Comparison of ENCODE assay signal across 17 cellular contexts in genomic region chr2:237431856-237432255, GRCh38. TPM values are rescaled to one million over a fixed set of nuclear protein-coding genes. Genes with fewer than 3 reads are reported as not detected.
DNase-seq lines count a peak whose midpoint lies in the region; ATAC-seq and TF ChIP-seq lines count a peak whose summit lies in the region.
"Had no signal": no experiment of that assay in that cellular context is flagged by ENCODE, and none has a peak within 500 bp of the region (broad histone marks: within the 10 kb centered on the region; RNA-seq: fewer than 3 reads in every experiment).

No MANE protein-coding gene starts in this region.

- H3K4me3 Mint-ChIP-seq in activated T-cell treated with anti-CD3 and anti-CD28 coated beads, Interleukin-2, amount 50 U/mL, for 4 hours, result peak overlapping the region; percentile 87
- H3K4me3 Mint-ChIP-seq in central memory CD8-positive, alpha-beta T cell, result peak overlapping the region; percentile 66
- no peak overlapping the region for H3K4me3 Mint-ChIP-seq in GM23338
- H3K4me3 Mint-ChIP-seq: neural progenitor cell had no signal

- peaks cover 97% of the 10 kb centered on the region for H3K4me1 Mint-ChIP-seq in activated T-cell treated with anti-CD3 and anti-CD28 coated beads, Interleukin-2, amount 50 U/mL, for 4 hours (ENCODE audit: low read depth)
- peaks cover 84% of the 10 kb centered on the region for H3K4me1 Mint-ChIP-seq in central memory CD8-positive, alpha-beta T cell
- H3K4me1 Mint-ChIP-seq in GM23338, result peaks cover 15% of the 10 kb centered on the region

- no peak overlapping the region for H3K4me3 ChIP-seq in PC-9
- no peak overlapping the region for H3K4me3 ChIP-seq in osteoblast (ENCODE audit: insufficient read depth, low read length)
- H3K4me3 ChIP-seq in GM23338, result no peak overlapping the region
- H3K4me3 ChIP-seq: dorsolateral prefrontal cortex, neural progenitor cell, right atrium auricular region, upper lobe of left lung had no signal

- H3K4me2 ChIP-seq in PC-9 (peak overlapping the region; percentile 68), osteoblast (ENCODE audit: insufficient read depth, low read length) (peak overlapping the region; percentile 73), GM23338 (no peak overlapping the region)
- H3K4me2 ChIP-seq: neural progenitor cell had no signal

- H3K9me3 ChIP-seq in PC-9 (ENCODE audit: insufficient read depth, low read depth), result 0 out of 2 replicates have a peak, but pooled peaks cover 4% of the 10 kb centered on the region
- no peaks in the 10 kb centered on the region for H3K9me3 ChIP-seq in osteoblast (ENCODE audit: low read depth, low read length)
- H3K9me3 ChIP-seq: right atrium auricular region, upper lobe of left lung had no signal

- H3K36me3 ChIP-seq in PC-9 (ENCODE audit: low read depth), result no peaks in the 10 kb centered on the region
- H3K36me3 ChIP-seq in osteoblast (ENCODE audit: insufficient read depth, low read length), result no peaks in the 10 kb centered on the region
- no peaks in the 10 kb centered on the region for H3K36me3 ChIP-seq in GM23338 (ENCODE audit: insufficient read depth)
- H3K36me3 ChIP-seq: neural progenitor cell, right atrium auricular region, upper lobe of left lung had no signal

- peak overlapping the region; percentile 72 for H3K27ac Mint-ChIP-seq in central memory CD8-positive, alpha-beta T cell (ENCODE audit: low read depth)
- H3K27ac Mint-ChIP-seq in GM23338, result no peak overlapping the region
- H3K27ac Mint-ChIP-seq: neural progenitor cell had no signal

- POLR2A ChIA-PET in PC-9 (lab: Charles Lee; ENCODE audit: unreplicated experiment), result no interaction called here

- peaks cover 27% of the 10 kb centered on the region for H3F3A ChIP-seq in PC-9 (ENCODE audit: insufficient read depth, low read depth)
- H3F3A ChIP-seq in GM23338 (replicated peaks; ENCODE audit: low read depth), result no peaks in the 10 kb centered on the region

- H4K20me1 ChIP-seq in PC-9 (ENCODE audit: insufficient read depth) (no peaks in the 10 kb centered on the region), osteoblast (ENCODE audit: insufficient read depth, low read length) (no peaks in the 10 kb centered on the region), GM23338 (replicated peaks; ENCODE audit: insufficient read depth) (no peaks in the 10 kb centered on the region)

- no peak for ATAC-seq in activated T-cell treated with anti-CD3 and anti-CD28 coated beads, Interleukin-2, amount 50 U/mL, for 4 hours
- ATAC-seq in central memory CD8-positive, alpha-beta T cell (replicated peaks; ENCODE audit: extremely low read depth, poor library complexity, severe bottlenecking), result no peak
- no peak for ATAC-seq in HG02885 (IDR thresholded peaks at IDR 0.05; ENCODE audit: poor library complexity, unreplicated experiment)
- ATAC-seq in GM23338, result no peak

- H3K9me3 Mint-ChIP-seq in activated T-cell treated with anti-CD3 and anti-CD28 coated beads, Interleukin-2, amount 50 U/mL, for 4 hours, result no peaks in the 10 kb centered on the region
- no peaks in the 10 kb centered on the region for H3K9me3 Mint-ChIP-seq in central memory CD8-positive, alpha-beta T cell
- no peaks in the 10 kb centered on the region for H3K9me3 Mint-ChIP-seq in GM23338

- H3K36me3 Mint-ChIP-seq in activated T-cell treated with anti-CD3 and anti-CD28 coated beads, Interleukin-2, amount 50 U/mL, for 4 hours (ENCODE audit: insufficient read depth), result peaks cover 4% of the 10 kb centered on the region
- H3K36me3 Mint-ChIP-seq in central memory CD8-positive, alpha-beta T cell (ENCODE audit: insufficient read depth), result peaks cover 12% of the 10 kb centered on the region
- H3K36me3 Mint-ChIP-seq in GM23338 (ENCODE audit: low read depth), result no peaks in the 10 kb centered on the region
- H3K36me3 Mint-ChIP-seq: neural progenitor cell had no signal

- TF ChIP-seq CTCF in PC-9 (conservative IDR thresholded peaks at IDR 0.05), result no peak
- no peak for TF ChIP-seq CTCF in osteoblast (IDR thresholded peaks at IDR 0.05; ENCODE audit: extremely low read depth, low read depth, low read length)
- TF ChIP-seq CTCF in GM23338 (conservative IDR thresholded peaks at IDR 0.05; ENCODE audit: low read depth in 2 of 2), result no peak

- peaks cover 34% of the 10 kb centered on the region for H3K4me1 ChIP-seq in PC-9 (replicated peaks; ENCODE audit: insufficient read depth)
- peaks cover 65% of the 10 kb centered on the region for H3K4me1 ChIP-seq in osteoblast (ENCODE audit: insufficient read depth, low read length)
- peaks cover 4% of the 10 kb centered on the region; the same call in 1 of the 2 replicates for H3K4me1 ChIP-seq in GM23338 (ENCODE audit: insufficient read depth)
- H3K4me1 ChIP-seq: neural progenitor cell had no signal

- no peaks in the 10 kb centered on the region for H3K79me2 ChIP-seq in PC-9 (ENCODE audit: low read depth)
- no peaks in the 10 kb centered on the region for H3K79me2 ChIP-seq in osteoblast (ENCODE audit: insufficient read depth, low read length)
- H3K79me2 ChIP-seq in GM23338 (replicated peaks; ENCODE audit: insufficient read depth), result no peaks in the 10 kb centered on the region

- BruUV-seq in PC-9 (replicated peaks; lab: Mats Ljungman, UMichigan), result no TSS peak

- intact Hi-C loops in PC-9 (cut with micrococcal nuclease; ENCODE audit: unreplicated experiment), result loop anchor here (2.0 kb wide), 1 partner anchor 33 kb away; no protein-coding TSS in a partner anchor

- no peaks in the 10 kb centered on the region for H3K27me3 ChIP-seq in PC-9 (ENCODE audit: insufficient read depth, low read depth)
- H3K27me3 ChIP-seq in osteoblast (ENCODE audit: insufficient read depth, low read length), result no peaks in the 10 kb centered on the region
- H3K27me3 ChIP-seq in GM23338 (ENCODE audit: insufficient read depth), result no peaks in the 10 kb centered on the region
- H3K27me3 ChIP-seq: neural progenitor cell, right atrium auricular region, upper lobe of left lung had no signal

- H2AFZ ChIP-seq in PC-9 (no peak overlapping the region), osteoblast (ENCODE audit: low read length) (no peak overlapping the region), GM23338 (no peak overlapping the region)
- H2AFZ ChIP-seq: neural progenitor cell had no signal

- H3K9me2 ChIP-seq in PC-9 (ENCODE audit: insufficient read depth) (no peaks in the 10 kb centered on the region), GM23338 (ENCODE audit: insufficient read depth) (0 out of 2 replicates have a peak, but pooled peaks cover 4% of the 10 kb centered on the region)

- DNase-seq in activated T-cell treated with anti-CD3 and anti-CD28 coated beads, Interleukin-2, amount 50 U/mL, for 4 hours, result no peak
- no peak for DNase-seq in activated T-cell treated with anti-CD3 and anti-CD28 coated beads, Interleukin-2, amount 50 U/mL, for 1 hour
- no peak for DNase-seq in PC-9
- no peak for DNase-seq in central memory CD8-positive, alpha-beta T cell (ENCODE audit: low spot score in 2 of 2)
- no peak for DNase-seq in osteoblast (ENCODE audit: insufficient read length, low spot score, missing footprints)
- no peak for DNase-seq in T-helper 9 cell
- no peak for DNase-seq in GM23338 (ENCODE audit: low spot score)
- DNase-seq: activated CD4-positive, CD25-positive, alpha-beta regulatory T cell; dorsolateral prefrontal cortex; NCI-H1694; NCI-H446; stimulated activated CD4-positive, alpha-beta T cell treated with anti-CD3 and anti-CD28 coated beads, Interleukin-4, amount 100 ng/mL, for 1 hour; upper lobe of left lung had no signal

- H3K27me3 Mint-ChIP-seq in activated T-cell treated with anti-CD3 and anti-CD28 coated beads, Interleukin-2, amount 50 U/mL, for 4 hours (ENCODE audit: low read depth), result no peaks in the 10 kb centered on the region
- H3K27me3 Mint-ChIP-seq in central memory CD8-positive, alpha-beta T cell, result no peaks in the 10 kb centered on the region
- H3K27me3 Mint-ChIP-seq in GM23338 (ENCODE audit: insufficient read depth, low read depth, poor library complexity), result peaks cover 10% of the 10 kb centered on the region

- H3K27ac ChIP-seq in PC-9, result peak overlapping the region; percentile 76
- H3K27ac ChIP-seq in osteoblast (ENCODE audit: low read depth, low read length), result peak overlapping the region; percentile 100
- no peak overlapping the region for H3K27ac ChIP-seq in GM23338 (ENCODE audit: low read depth)
- H3K27ac ChIP-seq: neural progenitor cell had no signal

- CTCF ChIA-PET in PC-9 (lab: Charles Lee), result interaction anchor here (1.3 kb wide), 1 partner anchor 10 kb away, joined by 8 read pairs; no protein-coding TSS in a partner anchor

TF ChIP-seq in GM23338, 12 proteins besides CTCF, POLR2A, EP300 and RAD21 (continues in another document):
- no peak for TF ChIP-seq STAT1 (IDR thresholded peaks at IDR 0.05; ENCODE audit: unreplicated experiment)
- TF ChIP-seq NANOG (IDR thresholded peaks at IDR 0.05; ENCODE audit: borderline replicate concordance), result no peak
- no peak for TF ChIP-seq ETS1 (IDR thresholded peaks at IDR 0.05)

RNA-seq across cellular contexts. Expression of gene COL6A3, which starts 17.9 kb away (rescaled TPM):
- 10 to 100 TPM; 19.2 to 33.2 (median 19.4) TPM for total RNA-seq in activated T-cell treated with anti-CD3 and anti-CD28 coated beads, Interleukin-2, amount 50 U/mL, for 4 hours
- 0.57 and 0.75 TPM in 2 replicates for total RNA-seq in PC-9 (2021)
- 4,017 and 4,247 TPM in 2 replicates for total RNA-seq in osteoblast
- total RNA-seq in GM23338 (2014; rRNA removed; shearing (Covaris generic)), result 7.3 and 8.7 TPM in 2 replicates
- polyA plus RNA-seq in GM23338 (2016; fragmentation: Nextera tagmentation; extraction: Ambion mirVana), result 1.2 TPM in 2 replicates
- total RNA-seq: OCI-LY7 had no signal

RNA-seq across cellular contexts. Expression of gene MLPH, which starts 55.2 kb away (rescaled TPM):
- total RNA-seq in activated T-cell treated with anti-CD3 and anti-CD28 coated beads, Interleukin-2, amount 50 U/mL, for 4 hours, result under 1 TPM; 0.38 to 0.48 (median 0.47) TPM
- 237 and 283 TPM in 2 replicates for total RNA-seq in PC-9 (2021)
- total RNA-seq in osteoblast, result 25.7 and 32.1 TPM in 2 replicates
- 15.7 and 16.5 TPM in 2 replicates for total RNA-seq in GM23338 (2014; rRNA removed; shearing (Covaris generic))
- polyA plus RNA-seq in GM23338 (2016; fragmentation: Nextera tagmentation; extraction: Ambion mirVana), result 13.6 and 14.7 TPM in 2 replicates
- total RNA-seq: OCI-LY7 had no signal

Comparison
In these comparisons a context has a peak if more than half of its experiments do, and no peak if none do; other contexts are left out.
1. RNA of gene COL6A3, which starts 17.9 kb away (total RNA-seq): 4,017 to 4,247 TPM in osteoblast; 19.2 to 33.2 TPM in activated T-cell treated with anti-CD3 and anti-CD28 coated beads, Interleukin-2, amount 50 U/mL, for 4 hours, 7.3 to 8.7 TPM in GM23338 and 0.57 to 0.75 TPM in PC-9; every median in the first group is over 100 times any median in the second.
2. RNA of gene MLPH, which starts 55.2 kb away (total RNA-seq): 237 to 283 TPM in PC-9, 25.7 to 32.1 TPM in osteoblast and 15.7 to 16.5 TPM in GM23338; 0.38 to 0.48 TPM in activated T-cell treated with anti-CD3 and anti-CD28 coated beads, Interleukin-2, amount 50 U/mL, for 4 hours; every median in the first group is over 10 times any median in the second.